ENCODE assay signal across 12 cellular contexts in genomic region chr10:79387974-79388850, GRCh38. TPM values are rescaled to one million over a fixed set of nuclear protein-coding genes. Genes with fewer than 3 reads are reported as not detected.
DNase-seq lines count a peak whose midpoint lies in the region; ATAC-seq and TF ChIP-seq lines count a peak whose summit lies in the region.
"Had no signal": no experiment of that assay in that cellular context is flagged by ENCODE, and none has a peak within 500 bp of the region (broad histone marks: within the 10 kb centered on the region; RNA-seq: fewer than 3 reads in every experiment).

No MANE protein-coding gene starts in this region.

- no peaks in the 10 kb centered on the region for H3K27me3 ChIP-seq in gastroesophageal sphincter
- H3K27me3 ChIP-seq: testis had no signal

- POLR2A ChIA-PET in activated B cell treated with CpG ODN at 0.5 μM for 24 hours (lab: Charles Lee): interaction anchor here (0.8 kb wide), 1 partner anchor 57 kb away, joined by 3 read pairs; no protein-coding TSS in a partner anchor

- no peak for TF ChIP-seq EP300 in gastroesophageal sphincter (IDR thresholded peaks at IDR 0.05)

- H3K4me1 ChIP-seq in gastroesophageal sphincter: peaks cover 0 to 72% (median 15%) of the 10 kb centered on the region in 3 donors
- H3K4me1 ChIP-seq: lower lobe of right lung had no signal

- H3K27ac ChIP-seq in gastroesophageal sphincter: peak overlapping the region in 3 of 4 donors; percentile 46 to 73 (median 65)
- H3K27ac ChIP-seq: 22Rv1, lower lobe of right lung had no signal

- H3K9me3 ChIP-seq in gastroesophageal sphincter: no peaks in the 10 kb centered on the region
- H3K9me3 ChIP-seq: lower lobe of right lung, testis had no signal

- peak; percentile 14 for DNase-seq in NCI-H1694 treated with DMSO at 0.1 percent for 48 hours (lab: John Stamatoyannopoulos, UW)
- DNase-seq in NCI-H1694 (lab: John Stamatoyannopoulos, UW): no peak
- peak; percentile 12 for DNase-seq in activated B cell treated with CpG ODN at 0.5 μM for 24 hours
- peak; percentile 55 for DNase-seq in sciatic nerve (ENCODE audit: low spot score)
- no peak for DNase-seq in cortex of kidney (lab: John Stamatoyannopoulos, UW)
- no peak for DNase-seq in NCI-H2029 (lab: John Stamatoyannopoulos, UW)
- DNase-seq: lower lobe of right lung, PC-3 had no signal

- CTCF ChIA-PET in activated B cell treated with CpG ODN at 0.5 μM for 24 hours (lab: Charles Lee): interaction anchor here (0.6 to 1.9 kb wide), 2 partner anchors 14 kb away, joined by 3 to 8 read pairs; no protein-coding TSS in a partner anchor

- no peaks in the 10 kb centered on the region for H3K36me3 Mint-ChIP-seq in activated B cell treated with CpG ODN at 0.5 μM for 24 hours (ENCODE audit: low read depth)

- peak; percentile 35 for ATAC-seq in activated B cell treated with CpG ODN at 0.5 μM for 24 hours (ENCODE audit: low read depth)
- ATAC-seq in gastroesophageal sphincter: no peak
- ATAC-seq in sciatic nerve: no peak
- no peak for ATAC-seq in HG03571 (IDR thresholded peaks at IDR 0.05; ENCODE audit: unreplicated experiment)
- ATAC-seq: lower lobe of right lung had no signal

- H3K27ac Mint-ChIP-seq in activated B cell treated with CpG ODN at 0.5 μM for 24 hours: no peak overlapping the region

- intact Hi-C loops in activated B cell treated with CpG ODN at 0.5 μM for 24 hours (cut with micrococcal nuclease): no loop called here
- intact Hi-C loops in sciatic nerve (cut with DNase I): no loop called here

- no peak for TF ChIP-seq POLR2A in gastroesophageal sphincter (IDR thresholded peaks at IDR 0.05)

- no peak overlapping the region for H3K4me3 Mint-ChIP-seq in activated B cell treated with CpG ODN at 0.5 μM for 24 hours

- no peaks in the 10 kb centered on the region for H3K27me3 Mint-ChIP-seq in activated B cell treated with CpG ODN at 0.5 μM for 24 hours

- no peak overlapping the region for H3K4me3 ChIP-seq in gastroesophageal sphincter
- H3K4me3 ChIP-seq: lower lobe of right lung, testis had no signal

- TF ChIP-seq CTCF in activated B cell treated with CpG ODN at 0.5 μM for 24 hours (IDR thresholded peaks at IDR 0.05) (no peak), gastroesophageal sphincter (IDR thresholded peaks at IDR 0.05) (no peak)

- H3K36me3 ChIP-seq in gastroesophageal sphincter: peaks cover 0 to 73% of the 10 kb centered on the region in 2 donors

- WGBS in gastroesophageal sphincter (ENCODE audit: low coverage in 1 of 2), 2 donors: 90 to 100% methylated on average over 2 of the region's 11 CpGs

- H3K4me1 Mint-ChIP-seq in activated B cell treated with CpG ODN at 0.5 μM for 24 hours: peaks cover 17% of the 10 kb centered on the region

- no peaks in the 10 kb centered on the region for H3K9me3 Mint-ChIP-seq in activated B cell treated with CpG ODN at 0.5 μM for 24 hours

RNA-seq across cellular contexts. Expression of gene PPIF, which starts 40.9 kb away (rescaled TPM):
- total RNA-seq in activated B cell treated with CpG ODN at 0.5 μM for 24 hours (68.2 and 72.5 TPM in 2 replicates), gastroesophageal sphincter (10 to 100 TPM; 16.5 to 38.0 (median 22.8) TPM), sciatic nerve (18.8 TPM)

RNA-seq across cellular contexts. Expression of gene ZCCHC24, which starts 57.2 kb away (rescaled TPM):
- total RNA-seq in activated B cell treated with CpG ODN at 0.5 μM for 24 hours: 1.1 and 1.3 TPM in 2 replicates
- 100 to 1,000 TPM in 1 of 4 donors, 10 to 100 TPM in 3; 60.5 to 186 (median 84.1) TPM for total RNA-seq in gastroesophageal sphincter
- 150 TPM for total RNA-seq in sciatic nerve

Comparison
In these comparisons a context has a peak if more than half of its experiments do, and no peak if none do; other contexts are left out.
1. DNase-seq: peak in NCI-H1694 treated with DMSO at 0.1 percent for 48 hours (single experiment), activated B cell treated with CpG ODN at 0.5 μM for 24 hours (single experiment) and sciatic nerve (single experiment); none in NCI-H1694 (single experiment), cortex of kidney (single experiment) and NCI-H2029 (single experiment).
2. RNA of gene ZCCHC24, which starts 57.2 kb away (total RNA-seq): 150 TPM in sciatic nerve (single experiment) and 60.5 to 186 TPM in gastroesophageal sphincter; 1.1 to 1.3 TPM in activated B cell treated with CpG ODN at 0.5 μM for 24 hours; every median in the first group is over 10 times any median in the second.